ENCODE assay signal across 13 cellular contexts in the genomic region with DNA sequence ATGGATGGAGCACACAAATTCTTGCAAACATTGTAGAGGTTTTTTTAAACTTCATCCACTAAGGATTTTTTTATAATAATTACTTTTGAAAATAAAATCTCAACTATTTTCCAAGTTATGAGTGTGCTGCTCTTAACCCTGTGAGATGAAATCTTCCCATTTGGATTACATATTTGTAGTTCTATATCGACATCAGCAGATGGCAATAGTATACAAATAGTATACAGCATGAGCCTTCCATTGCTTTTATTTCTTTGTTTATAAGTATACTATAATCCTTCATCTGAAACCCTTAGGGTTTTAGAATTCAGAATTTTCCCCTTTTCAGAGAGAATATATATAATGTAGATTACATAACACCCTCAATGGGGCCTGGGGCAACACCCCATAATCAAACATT.
DNase-seq lines count a peak whose midpoint lies in the region; TF ChIP-seq lines count a peak whose summit lies in the region.
"Had no signal": no experiment of that assay in that cellular context is flagged by ENCODE, and none has a peak within 500 bp of the region (broad histone marks: within the 10 kb centered on the region; RNA-seq: fewer than 3 reads in every experiment).

No MANE protein-coding gene starts in this region.

- dilution Hi-C loops in mammary epithelial cell (cut with HindIII; ENCODE audit: low sequenced_read_pairs), result no loop called here

- DNase-seq in MCF 10A (ENCODE audit: unreplicated experiment) (no peak), mammary epithelial cell (no peak), NCI-H128 (lab: John Stamatoyannopoulos, UW; ENCODE audit: unreplicated experiment) (peak; percentile 42), dorsolateral prefrontal cortex (no peak), pons (ENCODE audit: low spot score) (peak; percentile 15), posterior vena cava (ENCODE audit: low spot score) (no peak), coronary artery (ENCODE audit: low spot score) (no peak), GM20000 (ENCODE audit: low spot score) (no peak)
- DNase-seq: activated naive CD4-positive, alpha-beta T cell treated with anti-CD3 and anti-CD28 coated beads, Interleukin-2, amount 50 U/mL, for 16 hours; MG63; NCI-H82 had no signal

- 100% methylated on average over 1 of the region's 1 CpG for WGBS in mammary epithelial cell (ENCODE audit: low coverage, missing lambda C conversion rate)

- no peaks in the 10 kb centered on the region for H3K27me3 ChIP-seq in mammary epithelial cell (ENCODE audit: insufficient read depth, low read length)
- no peaks in the 10 kb centered on the region for H3K27me3 ChIP-seq in dorsolateral prefrontal cortex
- H3K27me3 ChIP-seq: MG63 had no signal

- CTCF ChIA-PET in MCF 10A (lab: Yijun Ruan, JAX) (interaction anchor here (0.9 to 2.8 kb wide), 4 partner anchors 36 to 97 kb away, joined by 3 to 18 read pairs (median 8); no protein-coding TSS in a partner anchor), mammary epithelial cell (lab: Charles Lee; ENCODE audit: low non-redundant PET) (no interaction called here)

- H3K9me3 Mint-ChIP-seq in MCF 10A (ENCODE audit: unreplicated experiment), result no peaks in the 10 kb centered on the region
- H3K9me3 Mint-ChIP-seq: T-helper 1 cell treated with Interleukin-12 subunit alpha and Interleukin-12 subunit beta and Interleukin-4 antibody, amounts not matched to agents 30 μg/mL and 1 μg/mL, for 36 hours had no signal

- no peaks in the 10 kb centered on the region for H3K4me1 ChIP-seq in mammary epithelial cell (ENCODE audit: insufficient read depth, low read length)

- no peaks in the 10 kb centered on the region for H3K79me2 ChIP-seq in mammary epithelial cell (ENCODE audit: insufficient read depth, low read length)

- TF ChIP-seq CTCF in MCF 10A (IDR thresholded peaks at IDR 0.05; ENCODE audit: unreplicated experiment) (peak; percentile 18), mammary epithelial cell (conservative IDR thresholded peaks at IDR 0.05 in 1 of 2, IDR thresholded peaks at IDR 0.05 in 1 of 2; ENCODE audit: extremely low read depth in 1 of 2, insufficient read depth in 1 of 2, low read depth in 1 of 2, low read length in 2 of 2) (peak in 1 of 2 donors; percentile 31), dorsolateral prefrontal cortex (IDR thresholded peaks at IDR 0.05 in 54 of 56, conservative IDR thresholded peaks at IDR 0.05 in 2 of 56; ENCODE audit: low read depth in 1 of 56, partially characterized antibody in 56 of 56) (peak in 41 of 56 donors; percentile 5 to 66 (median 38)), coronary artery (IDR thresholded peaks at IDR 0.05) (no peak), GM20000 (IDR thresholded peaks at IDR 0.05; ENCODE audit: extremely low read depth, missing control alignments) (no peak)

- H3K36me3 ChIP-seq in mammary epithelial cell (ENCODE audit: insufficient read depth, low read length), result no peaks in the 10 kb centered on the region

- in situ Hi-C loops in mammary epithelial cell (cut with MboI; ENCODE audit: low sequenced_read_pairs in 2 of 2), result no loop called here

- intact Hi-C loops in MCF 10A (cut with micrococcal nuclease) (loop anchor here (1.0 kb wide), 1 partner anchor 73 kb away; no protein-coding TSS in a partner anchor), mammary epithelial cell (cut with micrococcal nuclease) (loop anchor here (1.0 kb wide), 1 partner anchor 73 kb away; no protein-coding TSS in a partner anchor), dorsolateral prefrontal cortex (cut with DNase I) (loop anchor here (2.0 to 5.0 kb wide), 2 partner anchors 37 to 72 kb away; no protein-coding TSS in a partner anchor), posterior vena cava (cut with DNase I) (loop anchor here in 1 of 2 donors (10.0 kb wide), 1 partner anchor 74 kb away; a partner anchor contains a TSS)

- H3K4me1 Mint-ChIP-seq in MCF 10A (ENCODE audit: insufficient read depth, unreplicated experiment), result no peaks in the 10 kb centered on the region

- H4K20me1 ChIP-seq in mammary epithelial cell (ENCODE audit: insufficient read depth, low read length), result no peaks in the 10 kb centered on the region

- H3K4me2 ChIP-seq in mammary epithelial cell (ENCODE audit: insufficient read depth, low read depth, low read length), result no peak overlapping the region

- no peak overlapping the region for H3K9ac ChIP-seq in mammary epithelial cell (ENCODE audit: insufficient read depth, low read length)

- H3K27ac ChIP-seq in mammary epithelial cell (ENCODE audit: insufficient read depth, low read depth, low read length) (no peak overlapping the region), dorsolateral prefrontal cortex (peak overlapping the region in 1 of 59 donors; percentile 50), coronary artery (no peak overlapping the region)

- no peak overlapping the region for H3K27ac Mint-ChIP-seq in MCF 10A (ENCODE audit: low read depth, unreplicated experiment)
- H3K27ac Mint-ChIP-seq: T-helper 1 cell treated with Interleukin-12 subunit alpha and Interleukin-12 subunit beta and Interleukin-4 antibody, amounts not matched to agents 30 μg/mL and 1 μg/mL, for 36 hours had no signal

- BruUV-seq in MCF 10A (replicated peaks; lab: Mats Ljungman, UMichigan), result no TSS peak
- no TSS peak for BruUV-seq in mammary epithelial cell (replicated peaks; lab: Mats Ljungman, UMichigan)

- no peak overlapping the region for H3K4me3 Mint-ChIP-seq in MCF 10A (ENCODE audit: unreplicated experiment)
- H3K4me3 Mint-ChIP-seq: T-helper 1 cell treated with Interleukin-12 subunit alpha and Interleukin-12 subunit beta and Interleukin-4 antibody, amounts not matched to agents 30 μg/mL and 1 μg/mL, for 36 hours had no signal

- H3K9me3 ChIP-seq in mammary epithelial cell (replicated peaks; ENCODE audit: insufficient read depth, low read length), result no peaks in the 10 kb centered on the region
- H3K9me3 ChIP-seq: MG63 had no signal

- no peak overlapping the region for H3K4me3 ChIP-seq in mammary epithelial cell (replicated peaks in 1 of 3; ENCODE audit: insufficient read depth in 1 of 3, low read depth in 2 of 3, low read length in 3 of 3)
- H3K4me3 ChIP-seq in dorsolateral prefrontal cortex, result no peak overlapping the region
- H3K4me3 ChIP-seq in coronary artery, result no peak overlapping the region
- H3K4me3 ChIP-seq: lung, MG63 had no signal

- POLR2A ChIA-PET in MCF 10A (lab: Yijun Ruan, JAX), result interaction anchor here (0.8 to 1.3 kb wide), 2 partner anchors 13 to 66 kb away, joined by 3 to 4 read pairs; no protein-coding TSS in a partner anchor

- H3K36me3 Mint-ChIP-seq in MCF 10A (ENCODE audit: insufficient read depth, unreplicated experiment), result peaks cover 7% of the 10 kb centered on the region

- H3K27me3 Mint-ChIP-seq in MCF 10A (ENCODE audit: insufficient read depth, unreplicated experiment), result no peaks in the 10 kb centered on the region

- no peak overlapping the region for H2AFZ ChIP-seq in mammary epithelial cell (ENCODE audit: low read depth, low read length)

Comparison
In these comparisons a context has a peak if more than half of its experiments do, and no peak if none do; other contexts are left out.
1. DNase-seq: peak in NCI-H128 (single experiment) and pons (single experiment); none in MCF 10A (single experiment), mammary epithelial cell (single experiment), dorsolateral prefrontal cortex (0 of 10), posterior vena cava (single experiment), coronary artery (single experiment) and GM20000 (single experiment).
2. CTCF ChIP-seq: peak in MCF 10A (single experiment) and dorsolateral prefrontal cortex (41 of 56); none in coronary artery (single experiment) and GM20000 (single experiment).